ENCODE assay signal across 8 cellular contexts in the genomic region with DNA sequence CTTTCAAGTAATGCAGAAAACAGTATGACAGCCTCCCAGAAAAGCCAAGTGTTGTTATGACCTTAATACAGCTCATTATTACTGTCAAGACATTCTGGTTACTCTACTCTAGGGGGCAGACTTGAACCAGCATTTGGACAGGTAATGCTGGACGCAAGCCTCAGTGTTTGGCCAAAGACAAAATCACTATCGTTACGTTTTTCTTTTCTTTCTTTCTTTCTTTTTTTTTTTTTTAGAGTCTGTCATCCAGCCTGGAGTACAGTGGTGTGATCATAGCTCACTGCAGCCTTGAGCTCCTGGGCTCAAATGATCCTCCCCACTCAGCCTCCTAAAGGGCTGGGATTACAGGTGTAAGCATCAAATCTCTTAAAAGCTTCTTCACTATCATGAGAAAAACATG.
DNase-seq lines count a peak whose midpoint lies in the region; ATAC-seq and TF ChIP-seq lines count a peak whose summit lies in the region.

No MANE protein-coding gene starts in this region.

- H3K4me3 ChIP-seq in brain microvascular endothelial cell (ENCODE audit: low read depth, low read length) = no peak overlapping the region

- H3K27ac ChIP-seq in brain microvascular endothelial cell = no peak overlapping the region

- no peak for DNase-seq in activated CD4-positive, CD25-positive, alpha-beta regulatory T cell (lab: John Stamatoyannopoulos, UW)
- peak; percentile 37 for DNase-seq in NCI-H510A treated with DMSO at 0.1 percent for 48 hours (lab: John Stamatoyannopoulos, UW)
- peak; percentile 57 for DNase-seq in brain microvascular endothelial cell
- DNase-seq in inferior parietal cortex (ENCODE audit: extremely low spot score) = peak; percentile 64
- peak; percentile 68 for DNase-seq in stromal cell of bone marrow (ENCODE audit: low read depth)

- in situ Hi-C loops in brain microvascular endothelial cell (cut with HindIII; ENCODE audit: low pct_ligation_motif_present, low sequenced_read_pairs) = no loop called here

- peak; percentile 53 to 66 for ATAC-seq in activated CD4-positive, CD25-positive, alpha-beta regulatory T cell treated with anti-CD3 and anti-CD28 coated beads, Interleukin-2, amount 50 U/mL, for 24 hours
- ATAC-seq in GM21360 (IDR thresholded peaks at IDR 0.05; ENCODE audit: unreplicated experiment) (peak; percentile 83), HG03460 (IDR thresholded peaks at IDR 0.05; ENCODE audit: unreplicated experiment) (peak; percentile 89)

- H3K36me3 ChIP-seq in brain microvascular endothelial cell (replicated peaks) = no peaks in the 10 kb centered on the region

- peak; percentile 77 for TF ChIP-seq CTCF in brain microvascular endothelial cell (IDR thresholded peaks at IDR 0.05; ENCODE audit: low read depth, low read length, missing control alignments)

- no peaks in the 10 kb centered on the region for H3K27me3 ChIP-seq in brain microvascular endothelial cell (replicated peaks)

Comparison
In these comparisons a context has a peak if more than half of its experiments do, and no peak if none do; other contexts are left out.
1. DNase-seq: peak in NCI-H510A treated with DMSO at 0.1 percent for 48 hours (single experiment), brain microvascular endothelial cell (single experiment), inferior parietal cortex (single experiment) and stromal cell of bone marrow (single experiment); none in activated CD4-positive, CD25-positive, alpha-beta regulatory T cell (0 of 4).
2. Peak in every context shown above with its lines, with median percentiles within 50 percentile points of each other: ATAC-seq.